ENCODE assay signal across 14 cellular contexts in genomic region chr20:64050261-64051032, GRCh38. TPM values are rescaled to one million over a fixed set of nuclear protein-coding genes. Genes with fewer than 3 reads are reported as not detected.
DNase-seq lines count a peak whose midpoint lies in the region; ATAC-seq, FAIRE-seq and TF ChIP-seq lines count a peak whose summit lies in the region.
"Had no signal": no experiment of that assay in that cellular context is flagged by ENCODE, and none has a peak within 500 bp of the region (broad histone marks: within the 10 kb centered on the region; RNA-seq: fewer than 3 reads in every experiment).

No MANE protein-coding gene starts in this region.

- FAIRE-seq in H1 (lab: Jason Lieb, UNC), result no peak

- H2BK12ac ChIP-seq in H1 (ENCODE audit: low read depth, low read length), result no peak overlapping the region

- peaks cover 67% of the 10 kb centered on the region for H3K27me3 Mint-ChIP-seq in neural crest cell (ENCODE audit: low read depth)

- H2BK15ac ChIP-seq in IMR-90 (ENCODE audit: low read depth, low read length) (no peak overlapping the region), H1 (ENCODE audit: low read length) (peak overlapping the region; percentile 72; the same call in 1 of the 2 replicates)

- no peak overlapping the region for H3K27ac Mint-ChIP-seq in neural crest cell (ENCODE audit: unreplicated experiment)
- H3K27ac Mint-ChIP-seq: natural killer cell treated with Interleukin-12 subunit alpha and Interleukin-12 subunit beta and Interleukin-15 and Interleukin-18, amount 100 ng/mL, for 72 hours had no signal

- no peak for DNase-seq in IMR-90
- DNase-seq in H1 (ENCODE audit: low read depth in 1 of 2, low spot score in 2 of 2), result no peak
- DNase-seq in neural crest cell (ENCODE audit: low read depth, low spot score), result no peak
- DNase-seq in activated CD4-positive, CD25-positive, alpha-beta regulatory T cell treated with anti-CD3 and anti-CD28 coated beads, Interleukin-2, amount 50 U/mL, for 72 hours, result no peak
- no peak for DNase-seq in GM19238 (ENCODE audit: insufficient read length, low spot score)
- no peak for DNase-seq in activated CD8-positive, alpha-beta memory T cell treated with anti-CD3 and anti-CD28 coated beads, Interleukin-2, amount 50 U/mL, for 4 hours
- DNase-seq: BE2C, NCI-H1105, NCI-H524 had no signal

- POLR2A ChIA-PET in IMR-90 (lab: Charles Lee; ENCODE audit: unreplicated experiment) (no interaction called here), H1 (lab: Charles Lee; ENCODE audit: partially characterized antibody) (interaction anchor here (0.6 to 2.0 kb wide), 5 partner anchors 9 to 392 kb away, joined by 3 to 9 read pairs (median 3); partner anchors contain the start of genes PCMTD2 and RTEL1)

- H3K4ac ChIP-seq in IMR-90 (ENCODE audit: low read depth, low read length), result no peak overlapping the region
- H3K4ac ChIP-seq in H1 (replicated peaks; ENCODE audit: insufficient read length, low read depth, low read length), result no peak overlapping the region

- TF ChIP-seq CTCF in IMR-90 (conservative IDR thresholded peaks at IDR 0.05; ENCODE audit: low read depth, low read length) (no peak), H1 (IDR thresholded peaks at IDR 0.05; ENCODE audit: control extremely low read depth in 1 of 3, insufficient read depth in 1 of 3, low read depth in 1 of 3, low read length in 3 of 3) (no peak), neural crest cell (conservative IDR thresholded peaks at IDR 0.05) (no peak)

- H3K9me3 ChIP-seq in BLaER1 (no peaks in the 10 kb centered on the region), IMR-90 (ENCODE audit: control insufficient read depth, insufficient read depth, low read length) (no peaks in the 10 kb centered on the region), H1 (ENCODE audit: insufficient read depth in 2 of 2, low read depth in 1 of 2, low read length in 1 of 2) (no peaks in the 10 kb centered on the region)
- H3K9me3 ChIP-seq: BE2C had no signal

- ATAC-seq in IMR-90 (ENCODE audit: low read depth), result no peak
- ATAC-seq in HG02610 (IDR thresholded peaks at IDR 0.05; ENCODE audit: unreplicated experiment), result no peak
- ATAC-seq: natural killer cell treated with Interleukin-12 subunit alpha and Interleukin-12 subunit beta and Interleukin-15 and Interleukin-18, amount 100 ng/mL, for 72 hours had no signal

- H3K4me2 ChIP-seq in BLaER1 (peak overlapping the region; percentile 94), IMR-90 (ENCODE audit: low read depth, low read length) (no peak overlapping the region), H1 (ENCODE audit: insufficient read depth in 1 of 2, low read depth in 2 of 2, low read length in 2 of 2) (peak overlapping the region; percentile 17 to 53; a peak in 1 of 4 replicates)

- H4K91ac ChIP-seq in IMR-90 (ENCODE audit: insufficient read depth, low read depth, low read length) (no peak overlapping the region), H1 (replicated peaks; ENCODE audit: insufficient read length, low read length) (no peak overlapping the region)

- WGBS in IMR-90 (ENCODE audit: extremely low coverage in 2 of 2, insufficient read length in 1 of 2), 2 experiments, result no CpG with 5 or more reads among the region's 23 CpGs
- 84% methylated on average over 23 of the region's 23 CpGs; no CpG with 5 or more reads in 1 of the 2 experiments for WGBS in H1 (ENCODE audit: extremely low coverage in 1 of 2, insufficient coverage in 1 of 2, insufficient read length in 1 of 2, insufficient replicate concordance in 2 of 2, low coverage in 1 of 2, low lambda C conversion rate in 2 of 2, missing lambda C conversion rate in 1 of 2), 2 experiments

- peaks cover 72% of the 10 kb centered on the region for H3K4me1 ChIP-seq in BLaER1
- H3K4me1 ChIP-seq in IMR-90 (ENCODE audit: control insufficient read depth, insufficient read depth, low read length), result no peaks in the 10 kb centered on the region; the same call in 1 of the 2 replicates
- peaks cover 0 to 29% (median 13%) of the 10 kb centered on the region in 4 experiments; a peak in 6 of 7 replicates for H3K4me1 ChIP-seq in H1 (replicated peaks in 1 of 4; ENCODE audit: control insufficient read depth in 3 of 4, insufficient read depth in 4 of 4, low read length in 3 of 4)

- peak overlapping the region; percentile 27 for H3K4me3 Mint-ChIP-seq in neural crest cell
- H3K4me3 Mint-ChIP-seq: natural killer cell treated with Interleukin-12 subunit alpha and Interleukin-12 subunit beta and Interleukin-15 and Interleukin-18, amount 100 ng/mL, for 72 hours had no signal

- no peak overlapping the region for H2AFZ ChIP-seq in IMR-90 (replicated peaks; ENCODE audit: low read length, poor library complexity)
- H2AFZ ChIP-seq in H1 (ENCODE audit: low read length), result no peak overlapping the region

- no peak for TF ChIP-seq POLR2A in IMR-90 (IDR thresholded peaks at IDR 0.05; ENCODE audit: low read depth, low read length)
- no peak for TF ChIP-seq POLR2A in H1 (IDR thresholded peaks at IDR 0.05; ENCODE audit: control extremely low read depth in 1 of 2, low read depth in 2 of 2, low read length in 2 of 2)

- no peak for TF ChIP-seq EP300 in H1 (IDR thresholded peaks at IDR 0.05; ENCODE audit: borderline replicate concordance in 1 of 2, low read depth in 2 of 2, low read length in 2 of 2)

- no peaks in the 10 kb centered on the region for H3K79me2 ChIP-seq in H1 (ENCODE audit: control insufficient read depth in 1 of 2, insufficient read depth in 2 of 2, low read length in 2 of 2)

- no peaks in the 10 kb centered on the region for H3K9me3 Mint-ChIP-seq in neural crest cell
- H3K9me3 Mint-ChIP-seq: natural killer cell treated with Interleukin-12 subunit alpha and Interleukin-12 subunit beta and Interleukin-15 and Interleukin-18, amount 100 ng/mL, for 72 hours had no signal

- H3K36me3 ChIP-seq in BLaER1, result no peaks in the 10 kb centered on the region
- H3K36me3 ChIP-seq in IMR-90 (ENCODE audit: control insufficient read depth, insufficient read depth, low read length), result no peaks in the 10 kb centered on the region
- peaks cover 0 to 10% (median 0%) of the 10 kb centered on the region in 4 experiments; a peak in 1 of 8 replicates for H3K36me3 ChIP-seq in H1 (ENCODE audit: control insufficient read depth in 2 of 4, insufficient read depth in 4 of 4, low read length in 3 of 4)
- H3K36me3 ChIP-seq: BE2C had no signal

- TF ChIP-seq RAD21 in IMR-90 (IDR thresholded peaks at IDR 0.05; ENCODE audit: low read length) (no peak), H1 (IDR thresholded peaks at IDR 0.05 in 1 of 2, conservative IDR thresholded peaks at IDR 0.05 in 1 of 2; ENCODE audit: low read depth in 2 of 2, low read length in 2 of 2) (no peak)

- dilution Hi-C loops in IMR-90 (cut with HindIII; ENCODE audit: low sequenced_read_pairs, unreplicated experiment), result no loop called here

- H3K36me3 Mint-ChIP-seq in neural crest cell (ENCODE audit: low read depth), result no peaks in the 10 kb centered on the region
- H3K36me3 Mint-ChIP-seq: natural killer cell treated with Interleukin-12 subunit alpha and Interleukin-12 subunit beta and Interleukin-15 and Interleukin-18, amount 100 ng/mL, for 72 hours had no signal

- intact Hi-C loops in IMR-90 (cut with micrococcal nuclease), result no loop called here

- no peak overlapping the region for H2BK120ac ChIP-seq in IMR-90 (ENCODE audit: low read depth, low read length)
- H2BK120ac ChIP-seq in H1 (replicated peaks; ENCODE audit: low read depth, low read length), result no peak overlapping the region

- no peaks in the 10 kb centered on the region for H3K9me1 ChIP-seq in IMR-90 (ENCODE audit: insufficient read depth, low read length)

- H3K18ac ChIP-seq in IMR-90 (ENCODE audit: low read depth, low read length) (no peak overlapping the region), H1 (ENCODE audit: extremely low read depth, low read length) (no peak overlapping the region; the same call in 1 of the 2 replicates)

- no peaks in the 10 kb centered on the region for H3K79me1 ChIP-seq in IMR-90 (ENCODE audit: low read depth in 1 of 2, low read length in 2 of 2)
- no peaks in the 10 kb centered on the region for H3K79me1 ChIP-seq in H1 (ENCODE audit: low read depth, low read length)

- no TSS peak for BruUV-seq in IMR-90 (replicated peaks; lab: Mats Ljungman, UMichigan)

- H3K9ac ChIP-seq in BLaER1, result peak overlapping the region; percentile 57; the same call in 1 of the 2 replicates
- H3K9ac ChIP-seq in IMR-90 (ENCODE audit: low read depth, low read length), result no peak overlapping the region
- H3K9ac ChIP-seq in H1 (replicated peaks in 1 of 4; ENCODE audit: extremely low read depth in 1 of 4, low read depth in 3 of 4, low read length in 3 of 4), result no peak overlapping the region

- peaks cover 4% of the 10 kb centered on the region; the same call in 1 of the 2 replicates for H3K23me2 ChIP-seq in H1 (ENCODE audit: low read depth, low read length)

- H2BK20ac ChIP-seq in IMR-90 (ENCODE audit: low read depth, low read length) (no peak overlapping the region), H1 (ENCODE audit: low read length) (no peak overlapping the region)

- H4K8ac ChIP-seq in IMR-90 (ENCODE audit: low read depth in 2 of 2, low read length in 2 of 2), result no peak overlapping the region
- H4K8ac ChIP-seq in H1 (ENCODE audit: extremely low read depth, insufficient read depth, low read length), result no peak overlapping the region; the same call in 1 of the 2 replicates

- no peak overlapping the region for H4K5ac ChIP-seq in IMR-90 (ENCODE audit: low read depth, low read length)
- no peak overlapping the region for H4K5ac ChIP-seq in H1 (ENCODE audit: insufficient read length, low read depth, low read length)

- H2AK5ac ChIP-seq in IMR-90 (ENCODE audit: low read depth, low read length), result no peak overlapping the region
- H2AK5ac ChIP-seq in H1 (ENCODE audit: low read depth, low read length), result 0 out of 2 replicates have a peak overlapping the region, but pooled peaks have one; percentile 39

- H3K4me3 ChIP-seq in BLaER1 (peak overlapping the region; percentile 66), IMR-90 (ENCODE audit: insufficient read depth, low read depth, low read length) (no peak overlapping the region), H1 (ENCODE audit: extremely low read depth in 1 of 4, insufficient read depth in 2 of 4, low read depth in 3 of 4, low read length in 4 of 4) (no peak overlapping the region)

- CTCF ChIA-PET in IMR-90 (lab: Yijun Ruan, JAX), result no interaction called here
- CTCF ChIA-PET in H1 (lab: Charles Lee; ENCODE audit: partially characterized antibody), result interaction anchor here (0.6 to 15.0 kb wide), 6 partner anchors 9 to 1651 kb away, joined by 3 to 139 read pairs (median 16); partner anchors contain the start of genes LKAAEAR1, OPRL1 and RGS19

- H3K4me1 Mint-ChIP-seq in neural crest cell, result peaks cover 6% of the 10 kb centered on the region

- H3K14ac ChIP-seq in IMR-90 (replicated peaks; ENCODE audit: low read depth, low read length), result no peak overlapping the region
- H3K14ac ChIP-seq in H1 (ENCODE audit: insufficient read length), result no peak overlapping the region

- H3K27ac ChIP-seq in BLaER1 (no peak overlapping the region), IMR-90 (ENCODE audit: insufficient read depth, low read length) (no peak overlapping the region), H1 (ENCODE audit: low read depth, low read length) (no peak overlapping the region)
- H3K27ac ChIP-seq: epithelial cell of prostate had no signal

- H3K27me3 ChIP-seq in BLaER1 (peaks cover 90% of the 10 kb centered on the region), IMR-90 (ENCODE audit: control insufficient read depth, insufficient read depth, low read length) (peaks cover 61% of the 10 kb centered on the region), H1 (replicated peaks in 1 of 4; ENCODE audit: control insufficient read depth in 3 of 4, extremely low read depth in 1 of 4, insufficient read depth in 3 of 4, low read length in 3 of 4) (peaks cover 44 to 66% (median 56%) of the 10 kb centered on the region in 4 experiments)

- in situ Hi-C loops in IMR-90 (cut with MboI; ENCODE audit: low sequenced_read_pairs), result no loop called here

- H3K56ac ChIP-seq in IMR-90 (ENCODE audit: extremely low read depth, insufficient read depth, low read length) (no peak overlapping the region), H1 (replicated peaks; ENCODE audit: insufficient read length, low read depth, low read length) (no peak overlapping the region)

- H2BK5ac ChIP-seq in IMR-90 (ENCODE audit: low read depth, low read length, poor library complexity, severe bottlenecking), result no peak overlapping the region
- no peak overlapping the region for H2BK5ac ChIP-seq in H1 (ENCODE audit: low read depth, low read length)

- H4K20me1 ChIP-seq in BLaER1 (peaks cover 12% of the 10 kb centered on the region), IMR-90 (ENCODE audit: insufficient read depth, low read length) (no peaks in the 10 kb centered on the region; the same call in 1 of the 2 replicates), H1 (replicated peaks in 1 of 2; ENCODE audit: control insufficient read depth in 1 of 2, insufficient read depth in 2 of 2, low read length in 2 of 2) (no peaks in the 10 kb centered on the region)

- H3K23ac ChIP-seq in IMR-90 (ENCODE audit: low read depth, low read length) (no peak overlapping the region), H1 (ENCODE audit: insufficient read length) (no peak overlapping the region)

- H2AK9ac ChIP-seq in IMR-90 (replicated peaks; ENCODE audit: low read depth, low read length, poor library complexity), result peak overlapping the region; percentile 42

RNA-seq across cellular contexts. Expression of gene SOX18, which starts 1.0 kb away (rescaled TPM):
- total RNA-seq in IMR-90 (2012; rRNA removed), result not detected in 2 replicates
- polyA plus RNA-seq in IMR-90 (2012; rRNA removed), result not detected in 2 replicates
- 0.03 TPM in 1 of 2 replicates, not detected in the other for polyA plus RNA-seq in IMR-90 (2012; cell fraction: cytosol; rRNA removed)
- polyA plus RNA-seq in IMR-90 (2012; cell fraction: nucleus; rRNA removed; ENCODE audit: low replicate concordance), result 0.03 TPM in 1 of 2 replicates, not detected in the other
- total RNA-seq in H1 (2021; fragmentation: NEBNext Ultra II Directional; extraction: Animal tissue kit (Norgen Biotek cat#: 25700)), result 0.23 TPM in 1 of 2 replicates, not detected in the other
- 0.08 and 0.09 TPM in 2 replicates for polyA plus RNA-seq in H1 (2011; rRNA removed)
- not detected for polyA plus RNA-seq in H1 (2011; cell fraction: cytosol; rRNA removed)
- 0.13 TPM for polyA plus RNA-seq in H1 (2011; cell fraction: nucleus; rRNA removed)
- polyA plus RNA-seq in H1 (2012, experiment 1 of 2), result 0.14 to 0.16 TPM in 2 of 4 replicates, not detected in the others
- polyA plus RNA-seq in H1 (2012, experiment 2 of 2), result 0.22 TPM
- polyA plus RNA-seq in H1 (2013, experiment 1 of 2), result 0.34 TPM
- polyA plus RNA-seq in H1 (2013, experiment 2 of 2), result 0.39 TPM
- polyA minus RNA-seq in H1 (2011; rRNA and poly(A)+ RNA removed), result not detected in 2 replicates
- not detected for polyA minus RNA-seq in H1 (2011; cell fraction: cytosol; rRNA and poly(A)+ RNA removed)
- 0.30 TPM for polyA minus RNA-seq in H1 (2011; cell fraction: nucleus; rRNA and poly(A)+ RNA removed)
- total RNA-seq in neural crest cell, result not detected in 2 replicates
- total RNA-seq: HT-29; natural killer cell treated with Interleukin-12 subunit alpha and Interleukin-12 subunit beta and Interleukin-15 and Interleukin-18, amount 100 ng/mL, for 72 hours had no signal

RNA-seq across cellular contexts. Expression of gene TCEA2, which starts 12.6 kb away (rescaled TPM):
- total RNA-seq in IMR-90 (2012; rRNA removed) (8.9 and 9.3 TPM in 2 replicates), neural crest cell (82.5 and 83.3 TPM in 2 replicates)
- polyA plus RNA-seq in IMR-90 (2012; rRNA removed) (28.9 and 30.0 TPM in 2 replicates), H1 (2011; rRNA removed) (42.3 and 66.0 TPM in 2 replicates)
- 53.8 and 63.8 TPM in 2 replicates for polyA plus RNA-seq in IMR-90 (2012; cell fraction: cytosol; rRNA removed)
- 76.1 and 133 TPM in 2 replicates for polyA plus RNA-seq in IMR-90 (2012; cell fraction: nucleus; rRNA removed; ENCODE audit: low replicate concordance)
- 41.4 and 46.3 TPM in 2 replicates for total RNA-seq in H1 (2021; fragmentation: NEBNext Ultra II Directional; extraction: Animal tissue kit (Norgen Biotek cat#: 25700))
- 52.5 TPM for polyA plus RNA-seq in H1 (2011; cell fraction: cytosol; rRNA removed)
- polyA plus RNA-seq in H1 (2011; cell fraction: nucleus; rRNA removed), result 118 TPM
- polyA plus RNA-seq in H1 (2012, experiment 1 of 2), result 34.2 to 60.1 TPM (median 48.8 TPM) in 4 replicates
- polyA plus RNA-seq in H1 (2012, experiment 2 of 2), result 35.4 TPM
- 55.3 TPM for polyA plus RNA-seq in H1 (2013, experiment 1 of 2)
- 51.7 TPM for polyA plus RNA-seq in H1 (2013, experiment 2 of 2)
- 9.5 and 12.8 TPM in 2 replicates for polyA minus RNA-seq in H1 (2011; rRNA and poly(A)+ RNA removed)
- 14.2 TPM for polyA minus RNA-seq in H1 (2011; cell fraction: cytosol; rRNA and poly(A)+ RNA removed)
- 35.6 TPM for polyA minus RNA-seq in H1 (2011; cell fraction: nucleus; rRNA and poly(A)+ RNA removed)

RNA-seq across cellular contexts. Expression of gene C20orf204, which starts 14.5 kb away (rescaled TPM):
- total RNA-seq in IMR-90 (2012; rRNA removed) (0.18 and 0.28 TPM in 2 replicates), neural crest cell (2.1 and 2.3 TPM in 2 replicates)
- polyA plus RNA-seq in IMR-90 (2012; rRNA removed) (0.09 and 0.11 TPM in 2 replicates), H1 (2011; rRNA removed) (0.39 and 0.96 TPM in 2 replicates)
- polyA plus RNA-seq in IMR-90 (2012; cell fraction: cytosol; rRNA removed), result 0.04 and 0.11 TPM in 2 replicates
- polyA plus RNA-seq in IMR-90 (2012; cell fraction: nucleus; rRNA removed; ENCODE audit: low replicate concordance), result 1.0 and 2.4 TPM in 2 replicates
- 0.52 and 0.61 TPM in 2 replicates for total RNA-seq in H1 (2021; fragmentation: NEBNext Ultra II Directional; extraction: Animal tissue kit (Norgen Biotek cat#: 25700))
- 0.36 TPM for polyA plus RNA-seq in H1 (2011; cell fraction: cytosol; rRNA removed)
- 2.6 TPM for polyA plus RNA-seq in H1 (2011; cell fraction: nucleus; rRNA removed)
- 0.10 to 0.39 TPM (median 0.25 TPM) in 4 replicates for polyA plus RNA-seq in H1 (2012, experiment 1 of 2)
- polyA plus RNA-seq in H1 (2012, experiment 2 of 2), result 0.13 TPM
- polyA plus RNA-seq in H1 (2013, experiment 1 of 2), result 0.57 TPM
- 0.40 TPM for polyA plus RNA-seq in H1 (2013, experiment 2 of 2)
- 0.29 and 0.41 TPM in 2 replicates for polyA minus RNA-seq in H1 (2011; rRNA and poly(A)+ RNA removed)
- 0.22 TPM for polyA minus RNA-seq in H1 (2011; cell fraction: cytosol; rRNA and poly(A)+ RNA removed)
- 2.3 TPM for polyA minus RNA-seq in H1 (2011; cell fraction: nucleus; rRNA and poly(A)+ RNA removed)

RNA-seq across cellular contexts. Expression of gene RGS19, which starts 28.9 kb away (rescaled TPM):
- total RNA-seq in IMR-90 (2012; rRNA removed) (7.7 and 8.1 TPM in 2 replicates), neural crest cell (11.1 and 11.7 TPM in 2 replicates)
- polyA plus RNA-seq in IMR-90 (2012; rRNA removed) (17.5 and 21.5 TPM in 2 replicates), H1 (2011; rRNA removed) (16.8 and 21.9 TPM in 2 replicates)
- polyA plus RNA-seq in IMR-90 (2012; cell fraction: cytosol; rRNA removed), result 9.7 and 22.3 TPM in 2 replicates
- 8.4 and 19.7 TPM in 2 replicates for polyA plus RNA-seq in IMR-90 (2012; cell fraction: nucleus; rRNA removed; ENCODE audit: low replicate concordance)
- 12.7 and 13.1 TPM in 2 replicates for total RNA-seq in H1 (2021; fragmentation: NEBNext Ultra II Directional; extraction: Animal tissue kit (Norgen Biotek cat#: 25700))
- polyA plus RNA-seq in H1 (2011; cell fraction: cytosol; rRNA removed), result 14.6 TPM
- polyA plus RNA-seq in H1 (2011; cell fraction: nucleus; rRNA removed), result 18.9 TPM
- polyA plus RNA-seq in H1 (2012, experiment 1 of 2), result 9.5 to 12.1 TPM (median 10.6 TPM) in 4 replicates
- 8.8 TPM for polyA plus RNA-seq in H1 (2012, experiment 2 of 2)
- 9.0 TPM for polyA plus RNA-seq in H1 (2013, experiment 1 of 2)
- 8.9 TPM for polyA plus RNA-seq in H1 (2013, experiment 2 of 2)
- polyA minus RNA-seq in H1 (2011; rRNA and poly(A)+ RNA removed), result 4.3 and 4.8 TPM in 2 replicates
- 8.7 TPM for polyA minus RNA-seq in H1 (2011; cell fraction: cytosol; rRNA and poly(A)+ RNA removed)
- 6.3 TPM for polyA minus RNA-seq in H1 (2011; cell fraction: nucleus; rRNA and poly(A)+ RNA removed)

RNA-seq across cellular contexts. Expression of gene OPRL1, which starts 29.4 kb away (rescaled TPM):
- total RNA-seq in IMR-90 (2012; rRNA removed) (0.28 and 0.36 TPM in 2 replicates), neural crest cell (0.93 and 0.96 TPM in 2 replicates)
- polyA plus RNA-seq in IMR-90 (2012; rRNA removed) (1.1 and 1.2 TPM in 2 replicates), H1 (2011; rRNA removed) (0.98 and 2.0 TPM in 2 replicates)
- polyA plus RNA-seq in IMR-90 (2012; cell fraction: cytosol; rRNA removed), result 0.80 and 1.9 TPM in 2 replicates
- 1.2 and 2.6 TPM in 2 replicates for polyA plus RNA-seq in IMR-90 (2012; cell fraction: nucleus; rRNA removed; ENCODE audit: low replicate concordance)
- total RNA-seq in H1 (2021; fragmentation: NEBNext Ultra II Directional; extraction: Animal tissue kit (Norgen Biotek cat#: 25700)), result 0.52 and 0.63 TPM in 2 replicates
- 1.3 TPM for polyA plus RNA-seq in H1 (2011; cell fraction: cytosol; rRNA removed)
- 2.1 TPM for polyA plus RNA-seq in H1 (2011; cell fraction: nucleus; rRNA removed)
- 0.52 to 1.4 TPM (median 1.1 TPM) in 4 replicates for polyA plus RNA-seq in H1 (2012, experiment 1 of 2)
- polyA plus RNA-seq in H1 (2012, experiment 2 of 2), result 0.81 TPM
- polyA plus RNA-seq in H1 (2013, experiment 1 of 2), result 0.39 TPM
- 0.46 TPM for polyA plus RNA-seq in H1 (2013, experiment 2 of 2)
- 1.2 and 1.4 TPM in 2 replicates for polyA minus RNA-seq in H1 (2011; rRNA and poly(A)+ RNA removed)
- 1.4 TPM for polyA minus RNA-seq in H1 (2011; cell fraction: cytosol; rRNA and poly(A)+ RNA removed)
- 0.50 TPM for polyA minus RNA-seq in H1 (2011; cell fraction: nucleus; rRNA and poly(A)+ RNA removed)
